Comparison of ENCODE assay signal across 9 cellular contexts in genomic region chr7:128406147-128406985, GRCh38. TPM values are rescaled to one million over a fixed set of nuclear protein-coding genes. Genes with fewer than 3 reads are reported as not detected.
DNase-seq lines count a peak whose midpoint lies in the region; ATAC-seq and TF ChIP-seq lines count a peak whose summit lies in the region.
"Had no signal": no experiment of that assay in that cellular context is flagged by ENCODE, and none has a peak within 500 bp of the region (broad histone marks: within the 10 kb centered on the region; RNA-seq: fewer than 3 reads in every experiment).

No MANE protein-coding gene starts in this region.

- TF ChIP-seq CTCF in GM12864 (IDR thresholded peaks at IDR 0.05; ENCODE audit: low read depth, low read length, missing control alignments): no peak
- TF ChIP-seq CTCF in PC-3 (conservative IDR thresholded peaks at IDR 0.05; ENCODE audit: low read depth, low read length): no peak
- TF ChIP-seq CTCF in epithelial cell of esophagus (IDR thresholded peaks at IDR 0.05; ENCODE audit: insufficient read depth, low read depth, low read length, missing control alignments): no peak
- no peak for TF ChIP-seq CTCF in retinal pigment epithelial cell (conservative IDR thresholded peaks at IDR 0.05; ENCODE audit: low read depth, low read length)
- TF ChIP-seq CTCF in GM10248 (IDR thresholded peaks at IDR 0.05; ENCODE audit: control extremely low read depth, extremely low read depth, low read depth, missing control alignments): no peak

- no peak for ATAC-seq in PC-3
- ATAC-seq in GM21723 (IDR thresholded peaks at IDR 0.05; ENCODE audit: unreplicated experiment): no peak
- no peak for ATAC-seq in GM21447 (IDR thresholded peaks at IDR 0.05; ENCODE audit: unreplicated experiment)

- BruUV-seq in PC-3 (replicated peaks; lab: Mats Ljungman, UMichigan): no TSS peak

- no peaks in the 10 kb centered on the region for H3F3A ChIP-seq in PC-3 (ENCODE audit: low read length, unreplicated experiment)

- CTCF ChIA-PET in PC-3 (lab: Charles Lee) (no interaction called here), GM10248 (lab: Yijun Ruan, JAX) (interaction anchor here (1.2 to 42.8 kb wide), 4 partner anchors 7 to 59 kb away, joined by 3 to 963 read pairs (median 494); partner anchors contain the start of gene IMPDH1)

- peaks cover 20% of the 10 kb centered on the region for H3K4me1 ChIP-seq in PC-3 (ENCODE audit: insufficient read depth, low read length)

- H3K9me3 ChIP-seq in PC-3 (ENCODE audit: low read length): no peaks in the 10 kb centered on the region

- no peak overlapping the region for H3K27ac ChIP-seq in PC-3 (ENCODE audit: low read length)

- no peaks in the 10 kb centered on the region for H3K27me3 ChIP-seq in PC-3 (ENCODE audit: low read length)

- DNase-seq in GM12864 (ENCODE audit: low read depth): no peak
- no peak for DNase-seq in PC-3
- DNase-seq in epithelial cell of esophagus (ENCODE audit: low read depth): peak; percentile 16
- DNase-seq in retinal pigment epithelial cell (ENCODE audit: low read depth): no peak
- DNase-seq in GM10248 (ENCODE audit: extremely low spot score): no peak
- no peak for DNase-seq in activated CD4-positive, alpha-beta T cell treated with anti-CD3 and anti-CD28 coated beads for 4 hours

- peaks cover 39% of the 10 kb centered on the region for H3K79me2 ChIP-seq in PC-3 (ENCODE audit: low read length)

- peaks cover 9% of the 10 kb centered on the region; the same call in 1 of the 2 replicates for H3K36me3 ChIP-seq in PC-3 (ENCODE audit: low read depth, low read length)

- H2AFZ ChIP-seq in PC-3 (ENCODE audit: low read length): no peak overlapping the region

- H3K4me2 ChIP-seq in PC-3 (ENCODE audit: low read length): peak overlapping the region; percentile 64; the same call in 1 of the 2 replicates

- intact Hi-C loops in PC-3 (cut with micrococcal nuclease): no loop called here

- POLR2A ChIA-PET in PC-3 (lab: Charles Lee; ENCODE audit: unreplicated experiment): no interaction called here
- POLR2A ChIA-PET in GM10248 (lab: Yijun Ruan, JAX): no interaction called here

- no peak overlapping the region for H3K9ac ChIP-seq in PC-3 (ENCODE audit: low read length)

- H4K20me1 ChIP-seq in PC-3 (ENCODE audit: low read length): peaks cover 10% of the 10 kb centered on the region; the same call in 1 of the 2 replicates

- no peaks in the 10 kb centered on the region for H3K9me2 ChIP-seq in PC-3 (replicated peaks; ENCODE audit: low read length)

- H3K4me3 ChIP-seq in GM12864 (ENCODE audit: low read depth, low read length): peak overlapping the region; percentile 31; the same call in 1 of the 2 replicates
- no peak overlapping the region for H3K4me3 ChIP-seq in PC-3 (ENCODE audit: low read length)
- H3K4me3 ChIP-seq in epithelial cell of esophagus (ENCODE audit: low read length): no peak overlapping the region
- H3K4me3 ChIP-seq in retinal pigment epithelial cell (ENCODE audit: low read length): peak overlapping the region; percentile 4

RNA-seq across cellular contexts. Expression of gene IMPDH1, which starts 3.4 kb away (rescaled TPM):
- total RNA-seq in PC-3 (2014; rRNA removed): 128 and 142 TPM in 2 replicates

RNA-seq across cellular contexts. Expression of gene PRRT4, which starts 44.9 kb away (rescaled TPM):
- 0.36 and 0.69 TPM in 2 replicates for total RNA-seq in PC-3 (2014; rRNA removed)
- total RNA-seq: lung microvascular endothelial cell had no signal

RNA-seq across cellular contexts. Expression of gene HILPDA, which starts 49.3 kb away (rescaled TPM):
- 25.7 and 29.1 TPM in 2 replicates for total RNA-seq in PC-3 (2014; rRNA removed)

Comparison
In these comparisons a context has a peak if more than half of its experiments do, and no peak if none do; other contexts are left out.
1. H3K4me3 ChIP-seq: peak in GM12864 (single experiment) and retinal pigment epithelial cell (single experiment); none in PC-3 (single experiment) and epithelial cell of esophagus (single experiment).